In the genomic region with DNA sequence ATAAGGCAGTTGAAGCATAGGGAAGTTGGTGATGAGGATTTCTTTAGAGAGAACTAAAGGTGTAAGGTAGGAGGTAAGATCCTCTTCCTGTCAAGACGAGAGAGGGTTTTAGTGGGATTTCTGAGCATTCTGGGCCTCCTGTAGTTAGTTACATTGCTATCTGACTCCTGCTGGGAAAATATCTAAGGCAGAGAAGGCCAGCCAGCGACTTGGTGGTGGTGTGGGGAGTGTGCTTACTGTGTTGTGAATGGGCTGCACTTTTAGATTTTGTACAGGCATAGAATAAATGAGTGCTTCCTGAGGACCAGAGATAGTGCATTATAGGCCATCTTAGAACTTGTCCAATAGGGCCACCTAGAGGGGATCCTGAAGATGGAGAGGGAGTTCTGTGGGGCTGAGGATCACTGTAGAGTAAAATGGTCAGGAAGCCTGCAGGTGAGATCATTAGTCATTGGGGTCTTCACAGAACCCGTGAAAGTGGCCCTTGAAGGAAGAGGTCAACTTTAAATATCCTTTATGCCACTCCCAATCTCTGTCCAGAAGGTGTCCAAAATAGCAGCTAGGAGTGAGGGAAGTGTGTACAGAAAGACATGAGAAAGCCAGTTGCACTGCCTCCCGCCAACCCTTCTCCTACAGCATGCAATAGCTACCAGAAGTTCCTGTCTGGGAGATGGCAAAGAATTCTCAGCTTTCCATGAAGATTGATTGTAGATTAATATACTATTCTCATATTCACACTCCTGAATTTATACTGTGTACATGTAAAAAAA, we compare ENCODE assay signal across 7 cellular contexts.
DNase-seq lines count a peak whose midpoint lies in the region; ATAC-seq and TF ChIP-seq lines count a peak whose summit lies in the region.

No MANE protein-coding gene starts in this region.

- ATAC-seq in GM21381 (IDR thresholded peaks at IDR 0.05; ENCODE audit: unreplicated experiment) (peak; percentile 51), HG02610 (IDR thresholded peaks at IDR 0.05; ENCODE audit: unreplicated experiment) (no peak)
- no peak for ATAC-seq in activated T-cell treated with anti-CD3 and anti-CD28 coated beads, Interleukin-2, amount 50 U/mL, for 72 hours (replicated peaks in 1 of 2)

- H3K4me3 ChIP-seq in NB4 (ENCODE audit: low read depth, low read length): no peak overlapping the region
- no peak overlapping the region for H3K4me3 ChIP-seq in brain microvascular endothelial cell (ENCODE audit: low read depth, low read length)
- H3K4me3 ChIP-seq in skeletal muscle cell (ENCODE audit: low read depth, low read length): no peak overlapping the region

- DNase-seq in NB4 (ENCODE audit: low read depth) (peak; percentile 54), brain microvascular endothelial cell (peak; percentile 68), skeletal muscle cell (ENCODE audit: low read depth) (peak; percentile 19)
- DNase-seq in activated T-cell treated with anti-CD3 and anti-CD28 coated beads, Interleukin-2, amount 50 U/mL, for 72 hours: no peak
- no peak for DNase-seq in effector CD4-positive, alpha-beta T cell

- TF ChIP-seq POLR2A in NB4 (IDR thresholded peaks at IDR 0.05; ENCODE audit: extremely low read depth, insufficient read length): no peak

- no peaks in the 10 kb centered on the region for H3K27me3 ChIP-seq in brain microvascular endothelial cell (replicated peaks)

- no peaks in the 10 kb centered on the region for H3K27me3 Mint-ChIP-seq in activated T-cell treated with anti-CD3 and anti-CD28 coated beads, Interleukin-2, amount 50 U/mL, for 72 hours (ENCODE audit: low read depth)

- peaks cover 0 to 5% of the 10 kb centered on the region in 2 donors for H3K9me3 Mint-ChIP-seq in activated T-cell treated with anti-CD3 and anti-CD28 coated beads, Interleukin-2, amount 50 U/mL, for 72 hours

- TF ChIP-seq CTCF in NB4 (IDR thresholded peaks at IDR 0.05; ENCODE audit: low read depth, low read length) (peak; percentile 59), brain microvascular endothelial cell (IDR thresholded peaks at IDR 0.05; ENCODE audit: low read depth, low read length, missing control alignments) (peak; percentile 75)

- no peaks in the 10 kb centered on the region for H3K36me3 Mint-ChIP-seq in activated T-cell treated with anti-CD3 and anti-CD28 coated beads, Interleukin-2, amount 50 U/mL, for 72 hours (ENCODE audit: insufficient read depth in 2 of 2)

- H3K27ac ChIP-seq in brain microvascular endothelial cell: no peak overlapping the region

- H3K36me3 ChIP-seq in brain microvascular endothelial cell (replicated peaks): no peaks in the 10 kb centered on the region

- in situ Hi-C loops in brain microvascular endothelial cell (cut with HindIII; ENCODE audit: low pct_ligation_motif_present, low sequenced_read_pairs): no loop called here

- no peaks in the 10 kb centered on the region for H3K4me1 Mint-ChIP-seq in activated T-cell treated with anti-CD3 and anti-CD28 coated beads, Interleukin-2, amount 50 U/mL, for 72 hours (ENCODE audit: low read depth)

- no peak overlapping the region for H3K27ac Mint-ChIP-seq in activated T-cell treated with anti-CD3 and anti-CD28 coated beads, Interleukin-2, amount 50 U/mL, for 72 hours

- no peak overlapping the region for H3K4me3 Mint-ChIP-seq in activated T-cell treated with anti-CD3 and anti-CD28 coated beads, Interleukin-2, amount 50 U/mL, for 72 hours

Comparison
In these comparisons a context has a peak if more than half of its experiments do, and no peak if none do; other contexts are left out.
1. DNase-seq: peak in NB4 (single experiment), brain microvascular endothelial cell (single experiment) and skeletal muscle cell (single experiment); none in activated T-cell treated with anti-CD3 and anti-CD28 coated beads, Interleukin-2, amount 50 U/mL, for 72 hours (0 of 2) and effector CD4-positive, alpha-beta T cell (single experiment).